13 cellular contexts compared by ENCODE assay signal in genomic region chr4:38129452-38129830, GRCh38.
DNase-seq lines count a peak whose midpoint lies in the region; ATAC-seq and TF ChIP-seq lines count a peak whose summit lies in the region.
"Had no signal": no experiment of that assay in that cellular context is flagged by ENCODE, and none has a peak within 500 bp of the region (broad histone marks: within the 10 kb centered on the region; RNA-seq: fewer than 3 reads in every experiment).

No MANE protein-coding gene starts in this region.

- no peak for TF ChIP-seq CTCF in liver (IDR thresholded peaks at IDR 0.05; ENCODE audit: low read depth, low read length, missing input control)

- no peak for DNase-seq in activated CD8-positive, alpha-beta memory T cell treated with anti-CD3 and anti-CD28 coated beads, Interleukin-2, amount 10 ng/mL, durations not matched to agents 7 days and 5 days
- DNase-seq in activated CD8-positive, alpha-beta memory T cell treated with anti-CD3 and anti-CD28 coated beads for 24 hours = no peak
- DNase-seq in activated naive CD8-positive, alpha-beta T cell treated with anti-CD3 and anti-CD28 coated beads for 36 hours = no peak
- no peak for DNase-seq in stimulated activated naive CD8-positive, alpha-beta T cell treated with anti-CD3 and anti-CD28 coated beads, Interleukin-15, amount 100 ng/mL, for 72 hours
- DNase-seq in MV-4-11 (lab: John Stamatoyannopoulos, UW) (no peak), HuH-7.5 (ENCODE audit: low spot score) (no peak)
- DNase-seq: brain microvascular endothelial cell, DND-41, NCI-H1105 had no signal

- no peak for TF ChIP-seq RAD21 in liver (IDR thresholded peaks at IDR 0.05)

- peak overlapping the region; percentile 16 for H3K4me3 Mint-ChIP-seq in activated CD8-positive, alpha-beta memory T cell treated with anti-CD3 and anti-CD28 coated beads, Interleukin-2, amount 10 ng/mL, durations not matched to agents 7 days and 5 days
- peak overlapping the region; percentile 20 for H3K4me3 Mint-ChIP-seq in activated naive CD8-positive, alpha-beta T cell treated with anti-CD3 and anti-CD28 coated beads for 36 hours
- H3K4me3 Mint-ChIP-seq in stimulated activated naive CD8-positive, alpha-beta T cell treated with anti-CD3 and anti-CD28 coated beads, Interleukin-15, amount 100 ng/mL, for 72 hours = peak overlapping the region; percentile 61 to 67

- no peak for ATAC-seq in activated CD8-positive, alpha-beta memory T cell treated with anti-CD3 and anti-CD28 coated beads, Interleukin-2, amount 10 ng/mL, durations not matched to agents 7 days and 5 days
- no peak for ATAC-seq in stimulated activated naive CD8-positive, alpha-beta T cell treated with anti-CD3 and anti-CD28 coated beads, Interleukin-15, amount 100 ng/mL, for 72 hours
- ATAC-seq in HG03039 (IDR thresholded peaks at IDR 0.05; ENCODE audit: unreplicated experiment) = no peak

- H3K9ac ChIP-seq in liver (ENCODE audit: low read depth in 1 of 2, low read length in 2 of 2) = no peak overlapping the region

- CTCF ChIA-PET in activated CD8-positive, alpha-beta memory T cell treated with anti-CD3 and anti-CD28 coated beads, Interleukin-2, amount 10 ng/mL, durations not matched to agents 7 days and 5 days (lab: Charles Lee) = interaction anchor here (1.0 to 2.4 kb wide), 6 partner anchors 26 to 191 kb away, joined by 3 to 7 read pairs (median 4); no protein-coding TSS in a partner anchor

- no peaks in the 10 kb centered on the region for H3K9me3 Mint-ChIP-seq in activated CD8-positive, alpha-beta memory T cell treated with anti-CD3 and anti-CD28 coated beads, Interleukin-2, amount 10 ng/mL, durations not matched to agents 7 days and 5 days (ENCODE audit: low read depth)
- peaks cover 6% of the 10 kb centered on the region for H3K9me3 Mint-ChIP-seq in activated naive CD8-positive, alpha-beta T cell treated with anti-CD3 and anti-CD28 coated beads for 36 hours
- H3K9me3 Mint-ChIP-seq in stimulated activated naive CD8-positive, alpha-beta T cell treated with anti-CD3 and anti-CD28 coated beads, Interleukin-15, amount 100 ng/mL, for 72 hours = no peaks in the 10 kb centered on the region

- no peaks in the 10 kb centered on the region for H3K9me3 ChIP-seq in liver (ENCODE audit: control insufficient read depth in 4 of 4, low read length in 3 of 4)
- H3K9me3 ChIP-seq: esophagus muscularis mucosa, SJSA1 had no signal

- no peak overlapping the region for H3K4me3 ChIP-seq in liver (ENCODE audit: low read depth in 1 of 3, low read length in 3 of 3)
- H3K4me3 ChIP-seq: esophagus muscularis mucosa, SJSA1 had no signal

- H3K27ac Mint-ChIP-seq in activated CD8-positive, alpha-beta memory T cell treated with anti-CD3 and anti-CD28 coated beads, Interleukin-2, amount 10 ng/mL, durations not matched to agents 7 days and 5 days = peak overlapping the region; percentile 91
- peak overlapping the region; percentile 80 for H3K27ac Mint-ChIP-seq in activated naive CD8-positive, alpha-beta T cell treated with anti-CD3 and anti-CD28 coated beads for 36 hours
- peak overlapping the region; percentile 89 to 96 for H3K27ac Mint-ChIP-seq in stimulated activated naive CD8-positive, alpha-beta T cell treated with anti-CD3 and anti-CD28 coated beads, Interleukin-15, amount 100 ng/mL, for 72 hours

- peaks cover 5% of the 10 kb centered on the region for H3K27me3 Mint-ChIP-seq in activated CD8-positive, alpha-beta memory T cell treated with anti-CD3 and anti-CD28 coated beads, Interleukin-2, amount 10 ng/mL, durations not matched to agents 7 days and 5 days
- no peaks in the 10 kb centered on the region for H3K27me3 Mint-ChIP-seq in activated naive CD8-positive, alpha-beta T cell treated with anti-CD3 and anti-CD28 coated beads for 36 hours
- no peaks in the 10 kb centered on the region for H3K27me3 Mint-ChIP-seq in stimulated activated naive CD8-positive, alpha-beta T cell treated with anti-CD3 and anti-CD28 coated beads, Interleukin-15, amount 100 ng/mL, for 72 hours

- peaks cover 14 to 58% (median 43%) of the 10 kb centered on the region in 4 donors for H3K4me1 ChIP-seq in liver (ENCODE audit: control insufficient read depth in 4 of 4, insufficient read depth in 4 of 4, low read length in 3 of 4)

- 20% methylated on average over 4 of the region's 4 CpGs for WGBS in liver

- peaks cover 2 to 8% (median 4%) of the 10 kb centered on the region in 4 donors for H3K36me3 ChIP-seq in liver (ENCODE audit: control insufficient read depth in 4 of 4, insufficient read depth in 3 of 4, low read depth in 1 of 4, low read length in 3 of 4)

- H3K36me3 Mint-ChIP-seq in activated CD8-positive, alpha-beta memory T cell treated with anti-CD3 and anti-CD28 coated beads, Interleukin-2, amount 10 ng/mL, durations not matched to agents 7 days and 5 days = peaks cover 60% of the 10 kb centered on the region
- peaks cover 57% of the 10 kb centered on the region for H3K36me3 Mint-ChIP-seq in activated naive CD8-positive, alpha-beta T cell treated with anti-CD3 and anti-CD28 coated beads for 36 hours

- no peaks in the 10 kb centered on the region for H3K27me3 ChIP-seq in liver (ENCODE audit: control insufficient read depth in 4 of 4, insufficient read depth in 4 of 4, low read length in 3 of 4)
- H3K27me3 ChIP-seq: brain microvascular endothelial cell, esophagus muscularis mucosa, SJSA1 had no signal

- H3K4me1 Mint-ChIP-seq in activated CD8-positive, alpha-beta memory T cell treated with anti-CD3 and anti-CD28 coated beads, Interleukin-2, amount 10 ng/mL, durations not matched to agents 7 days and 5 days = peaks cover 72% of the 10 kb centered on the region
- H3K4me1 Mint-ChIP-seq in activated naive CD8-positive, alpha-beta T cell treated with anti-CD3 and anti-CD28 coated beads for 36 hours = peaks cover 65% of the 10 kb centered on the region
- H3K4me1 Mint-ChIP-seq in stimulated activated naive CD8-positive, alpha-beta T cell treated with anti-CD3 and anti-CD28 coated beads, Interleukin-15, amount 100 ng/mL, for 72 hours = peaks cover 66% of the 10 kb centered on the region

- H3K27ac ChIP-seq in liver (ENCODE audit: low read depth in 1 of 2, low read length in 2 of 2) = peak overlapping the region; percentile 77 to 91
- H3K27ac ChIP-seq: brain microvascular endothelial cell, esophagus muscularis mucosa, SJSA1 had no signal

TF ChIP-seq in liver, 16 proteins besides CTCF, POLR2A, EP300 and RAD21 (continues in another document):
- TF ChIP-seq, protein P1, sequence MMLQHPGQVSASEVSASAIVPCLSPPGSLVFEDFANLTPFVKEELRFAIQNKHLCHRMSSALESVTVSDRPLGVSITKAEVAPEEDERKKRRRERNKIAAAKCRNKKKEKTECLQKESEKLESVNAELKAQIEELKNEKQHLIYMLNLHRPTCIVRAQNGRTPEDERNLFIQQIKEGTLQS (IDR thresholded peaks at IDR 0.05) = no peak
- TF ChIP-seq, protein P2, sequence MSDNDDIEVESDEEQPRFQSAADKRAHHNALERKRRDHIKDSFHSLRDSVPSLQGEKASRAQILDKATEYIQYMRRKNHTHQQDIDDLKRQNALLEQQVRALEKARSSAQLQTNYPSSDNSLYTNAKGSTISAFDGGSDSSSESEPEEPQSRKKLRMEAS (IDR thresholded peaks at IDR 0.05) = no peak
- TF ChIP-seq HNF4A (conservative IDR thresholded peaks at IDR 0.05) (peak; percentile 10 to 17), GABPA (IDR thresholded peaks at IDR 0.05 in 1 of 2, conservative IDR thresholded peaks at IDR 0.05 in 1 of 2) (no peak), EGR1 (IDR thresholded peaks at IDR 0.05; ENCODE audit: low read depth in 2 of 2) (no peak), TAF1 (conservative IDR thresholded peaks at IDR 0.05) (no peak), HNF4G (IDR thresholded peaks at IDR 0.05) (no peak), YY1 (IDR thresholded peaks at IDR 0.05) (no peak), FOXA2 (IDR thresholded peaks at IDR 0.05) (no peak), RXRA (IDR thresholded peaks at IDR 0.05) (peak; percentile 49 to 62), JUND (IDR thresholded peaks at IDR 0.05) (no peak)
- TF ChIP-seq, protein P3, sequence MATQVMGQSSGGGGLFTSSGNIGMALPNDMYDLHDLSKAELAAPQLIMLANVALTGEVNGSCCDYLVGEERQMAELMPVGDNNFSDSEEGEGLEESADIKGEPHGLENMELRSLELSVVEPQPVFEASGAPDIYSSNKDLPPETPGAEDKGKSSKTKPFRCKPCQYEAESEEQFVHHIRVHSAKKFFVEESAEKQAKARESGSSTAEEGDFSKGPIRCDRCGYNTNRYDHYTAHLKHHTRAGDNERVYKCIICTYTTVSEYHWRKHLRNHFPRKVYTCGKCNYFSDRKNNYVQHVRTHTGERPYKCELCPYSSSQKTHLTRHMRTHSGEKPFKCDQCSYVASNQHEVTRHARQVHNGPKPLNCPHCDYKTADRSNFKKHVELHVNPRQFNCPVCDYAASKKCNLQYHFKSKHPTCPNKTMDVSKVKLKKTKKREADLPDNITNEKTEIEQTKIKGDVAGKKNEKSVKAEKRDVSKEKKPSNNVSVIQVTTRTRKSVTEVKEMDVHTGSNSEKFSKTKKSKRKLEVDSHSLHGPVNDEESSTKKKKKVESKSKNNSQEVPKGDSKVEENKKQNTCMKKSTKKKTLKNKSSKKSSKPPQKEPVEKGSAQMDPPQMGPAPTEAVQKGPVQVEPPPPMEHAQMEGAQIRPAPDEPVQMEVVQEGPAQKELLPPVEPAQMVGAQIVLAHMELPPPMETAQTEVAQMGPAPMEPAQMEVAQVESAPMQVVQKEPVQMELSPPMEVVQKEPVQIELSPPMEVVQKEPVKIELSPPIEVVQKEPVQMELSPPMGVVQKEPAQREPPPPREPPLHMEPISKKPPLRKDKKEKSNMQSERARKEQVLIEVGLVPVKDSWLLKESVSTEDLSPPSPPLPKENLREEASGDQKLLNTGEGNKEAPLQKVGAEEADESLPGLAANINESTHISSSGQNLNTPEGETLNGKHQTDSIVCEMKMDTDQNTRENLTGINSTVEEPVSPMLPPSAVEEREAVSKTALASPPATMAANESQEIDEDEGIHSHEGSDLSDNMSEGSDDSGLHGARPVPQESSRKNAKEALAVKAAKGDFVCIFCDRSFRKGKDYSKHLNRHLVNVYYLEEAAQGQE (IDR thresholded peaks at IDR 0.05) = no peak
- TF ChIP-seq, protein P4, sequence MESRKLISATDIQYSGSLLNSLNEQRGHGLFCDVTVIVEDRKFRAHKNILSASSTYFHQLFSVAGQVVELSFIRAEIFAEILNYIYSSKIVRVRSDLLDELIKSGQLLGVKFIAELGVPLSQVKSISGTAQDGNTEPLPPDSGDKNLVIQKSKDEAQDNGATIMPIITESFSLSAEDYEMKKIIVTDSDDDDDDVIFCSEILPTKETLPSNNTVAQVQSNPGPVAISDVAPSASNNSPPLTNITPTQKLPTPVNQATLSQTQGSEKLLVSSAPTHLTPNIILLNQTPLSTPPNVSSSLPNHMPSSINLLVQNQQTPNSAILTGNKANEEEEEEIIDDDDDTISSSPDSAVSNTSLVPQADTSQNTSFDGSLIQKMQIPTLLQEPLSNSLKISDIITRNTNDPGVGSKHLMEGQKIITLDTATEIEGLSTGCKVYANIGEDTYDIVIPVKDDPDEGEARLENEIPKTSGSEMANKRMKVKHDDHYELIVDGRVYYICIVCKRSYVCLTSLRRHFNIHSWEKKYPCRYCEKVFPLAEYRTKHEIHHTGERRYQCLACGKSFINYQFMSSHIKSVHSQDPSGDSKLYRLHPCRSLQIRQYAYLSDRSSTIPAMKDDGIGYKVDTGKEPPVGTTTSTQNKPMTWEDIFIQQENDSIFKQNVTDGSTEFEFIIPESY (IDR thresholded peaks at IDR 0.05) = no peak
